Comparison of ENCODE assay signal across 8 cellular contexts in genomic region chr13:19782727-19783682, GRCh38. TPM values are rescaled to one million over a fixed set of nuclear protein-coding genes. Genes with fewer than 3 reads are reported as not detected.
DNase-seq lines count a peak whose midpoint lies in the region; ATAC-seq, FAIRE-seq and TF ChIP-seq lines count a peak whose summit lies in the region.
"Not testable (repeated sequence)": the region's sequence is repeated elsewhere in the genome, so short reads cannot be mapped to it uniquely, and the experiment has no call there.

A gene with protein sequence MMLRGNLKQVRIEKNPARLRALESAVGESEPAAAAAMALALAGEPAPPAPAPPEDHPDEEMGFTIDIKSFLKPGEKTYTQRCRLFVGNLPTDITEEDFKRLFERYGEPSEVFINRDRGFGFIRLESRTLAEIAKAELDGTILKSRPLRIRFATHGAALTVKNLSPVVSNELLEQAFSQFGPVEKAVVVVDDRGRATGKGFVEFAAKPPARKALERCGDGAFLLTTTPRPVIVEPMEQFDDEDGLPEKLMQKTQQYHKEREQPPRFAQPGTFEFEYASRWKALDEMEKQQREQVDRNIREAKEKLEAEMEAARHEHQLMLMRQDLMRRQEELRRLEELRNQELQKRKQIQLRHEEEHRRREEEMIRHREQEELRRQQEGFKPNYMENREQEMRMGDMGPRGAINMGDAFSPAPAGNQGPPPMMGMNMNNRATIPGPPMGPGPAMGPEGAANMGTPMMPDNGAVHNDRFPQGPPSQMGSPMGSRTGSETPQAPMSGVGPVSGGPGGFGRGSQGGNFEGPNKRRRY (minus strand): TSS chr13:19782945. CDS start chr13:19782757, 188 bp downstream.

- not testable (repeated sequence) for H3K36me3 ChIP-seq in kidney (ENCODE audit: control insufficient read depth in 1 of 2, insufficient read depth in 2 of 2, low read length in 2 of 2)

- peak; percentile 84 for ATAC-seq in HG03439 (IDR thresholded peaks at IDR 0.05; ENCODE audit: unreplicated experiment)
- ATAC-seq in activated CD4-positive, alpha-beta T cell treated with anti-CD3 and anti-CD28 coated beads for 36 hours, result peak; percentile 93

- H3K9ac ChIP-seq in kidney (ENCODE audit: low read length in 2 of 2), result peak within 1 kb of the TSS; percentile 93 to 97

- not testable (repeated sequence) for H3K27me3 Mint-ChIP-seq in activated CD4-positive, alpha-beta T cell treated with anti-CD3 and anti-CD28 coated beads for 36 hours

- H3K9me3 ChIP-seq in kidney (ENCODE audit: control insufficient read depth in 1 of 2, low read length in 2 of 2), result not testable (repeated sequence)

- peak; percentile 96 for FAIRE-seq in kidney (lab: Jason Lieb, UNC)

- H3K27ac ChIP-seq in kidney (ENCODE audit: low read depth in 2 of 2, low read length in 2 of 2), result peak within 1 kb of the TSS; percentile 89 to 95

- H3K4me3 Mint-ChIP-seq in activated CD4-positive, alpha-beta T cell treated with anti-CD3 and anti-CD28 coated beads for 36 hours, result peak within 1 kb of the TSS; percentile 94

- POLR2A ChIA-PET in activated CD4-positive, alpha-beta T cell treated with anti-CD3 and anti-CD28 coated beads for 36 hours (lab: Charles Lee), result interaction anchor here (0.7 kb wide), 1 partner anchor 175 kb away, joined by 3 read pairs; no protein-coding TSS in a partner anchor

- H3K4me3 ChIP-seq in choroid plexus epithelial cell (ENCODE audit: low read depth, low read length) (peak within 1 kb of the TSS; percentile 75), kidney (ENCODE audit: low read length in 2 of 2) (peak within 1 kb of the TSS; percentile 96 to 98)

- intact Hi-C loops in activated CD4-positive, alpha-beta T cell treated with anti-CD3 and anti-CD28 coated beads for 36 hours (cut with DNase I, micrococcal nuclease), result loop anchor here (1.0 to 5.0 kb wide), 7 partner anchors 80 to 196 kb away; partner anchors contain the start of genes MPHOSPH8 (in 2 of the 2), ZMYM2 (in 1 of the 2) and ZMYM5 (in 1 of the 2)
- intact Hi-C loops in kidney (cut with DNase I), result not testable (repeated sequence)

- peaks cover 13% of the 10 kb centered on the region for H3K36me3 Mint-ChIP-seq in activated CD4-positive, alpha-beta T cell treated with anti-CD3 and anti-CD28 coated beads for 36 hours (ENCODE audit: low read depth)

- DNase-seq in AG20443 (ENCODE audit: low spot score) (peak; percentile 99), NCI-H524 (lab: John Stamatoyannopoulos, UW) (peak; percentile 96 to 98), choroid plexus epithelial cell (ENCODE audit: low read depth) (peak; percentile 97), kidney (peak; percentile 98)
- peak; percentile 97 for DNase-seq in activated CD4-positive, alpha-beta T cell treated with anti-CD3 and anti-CD28 coated beads for 36 hours
- DNase-seq in stimulated activated CD4-positive, alpha-beta T cell treated with anti-CD3 and anti-CD28 coated beads, Interleukin-15, amount 100 ng/mL, for 24 hours, result peak; percentile 95

- not testable (repeated sequence) for H3K4me1 ChIP-seq in kidney (ENCODE audit: control insufficient read depth in 1 of 2, insufficient read depth in 1 of 2, low read depth in 1 of 2, low read length in 2 of 2)

- H3K27ac Mint-ChIP-seq in activated CD4-positive, alpha-beta T cell treated with anti-CD3 and anti-CD28 coated beads for 36 hours, result peak within 1 kb of the TSS; percentile 98

- TF ChIP-seq CTCF in choroid plexus epithelial cell (conservative IDR thresholded peaks at IDR 0.05; ENCODE audit: low read depth, low read length); kidney (IDR thresholded peaks at IDR 0.05; ENCODE audit: borderline replicate concordance, extremely low read depth, insufficient read depth): not testable (repeated sequence)

- H3K9me3 Mint-ChIP-seq in activated CD4-positive, alpha-beta T cell treated with anti-CD3 and anti-CD28 coated beads for 36 hours (ENCODE audit: low read depth), result not testable (repeated sequence)

- not testable (repeated sequence) for H3K4me1 Mint-ChIP-seq in activated CD4-positive, alpha-beta T cell treated with anti-CD3 and anti-CD28 coated beads for 36 hours

- TF ChIP-seq POLR2A in GM19193 (IDR thresholded peaks at IDR 0.05; ENCODE audit: extremely low read depth, insufficient read depth, insufficient read length), result peak; percentile 94

- CTCF ChIA-PET in activated CD4-positive, alpha-beta T cell treated with anti-CD3 and anti-CD28 coated beads for 36 hours (lab: Charles Lee), result interaction anchor here (0.7 to 1.4 kb wide), 4 partner anchors 9 to 1028 kb away, joined by 3 read pairs; no protein-coding TSS in a partner anchor

RNA-seq across cellular contexts. Expression of the gene that starts here (rescaled TPM):
- total RNA-seq in activated CD4-positive, alpha-beta T cell treated with anti-CD3 and anti-CD28 coated beads for 36 hours, result 10 to 100 TPM; 60.2 to 64.0 TPM
- total RNA-seq in kidney, result 57.6 TPM
- polyA plus RNA-seq in kidney (ENCODE audit: insufficient read depth, low read depth, low replicate concordance), result 31.8 TPM

Comparison
In these comparisons a context has a peak if more than half of its experiments do, and no peak if none do; other contexts are left out.
1. Peak in every context shown above with its lines: DNase-seq, ATAC-seq, H3K4me3 ChIP-seq and H3K27ac ChIP-seq.